Comparison of ENCODE assay signal across 15 cellular contexts in genomic region chr4:8235686-8236085, GRCh38. TPM values are rescaled to one million over a fixed set of nuclear protein-coding genes. Genes with fewer than 3 reads are reported as not detected.
DNase-seq lines count a peak whose midpoint lies in the region; ATAC-seq and TF ChIP-seq lines count a peak whose summit lies in the region.
"Had no signal": no experiment of that assay in that cellular context is flagged by ENCODE, and none has a peak within 500 bp of the region (broad histone marks: within the 10 kb centered on the region; RNA-seq: fewer than 3 reads in every experiment).

No MANE protein-coding gene starts in this region.

- no peaks in the 10 kb centered on the region for H3K9me2 ChIP-seq in MM.1S (replicated peaks; ENCODE audit: insufficient read depth, low read length)

- no peak overlapping the region for H4K8ac ChIP-seq in neuronal stem cell (ENCODE audit: low read depth, low read length)

- H3K4me3 ChIP-seq in MM.1S (ENCODE audit: low read length) (peak overlapping the region; percentile 14; the same call in 1 of the 2 replicates), neuronal stem cell (ENCODE audit: low read length in 2 of 2) (no peak overlapping the region)
- H3K4me3 ChIP-seq: GM23338 had no signal

- H3K36me3 ChIP-seq in MM.1S (replicated peaks; ENCODE audit: insufficient read depth, low read length) (no peaks in the 10 kb centered on the region), neuronal stem cell (replicated peaks in 1 of 2; ENCODE audit: control insufficient read depth in 2 of 2, insufficient read depth in 2 of 2, low read length in 2 of 2) (no peaks in the 10 kb centered on the region)

- H3K4me3 Mint-ChIP-seq in IgD-negative memory B cell, result no peak overlapping the region
- H3K4me3 Mint-ChIP-seq: CD4-positive, alpha-beta T cell; GM23338 had no signal

- H2AFZ ChIP-seq in MM.1S (ENCODE audit: low read length), result no peak overlapping the region
- H2AFZ ChIP-seq in neuronal stem cell (ENCODE audit: low read length), result no peak overlapping the region
- H2AFZ ChIP-seq: GM23338 had no signal

- WGBS in neuronal stem cell (ENCODE audit: extremely low coverage in 2 of 2, insufficient read length in 2 of 2, insufficient replicate concordance in 1 of 2), 2 donors, result no CpG with 5 or more reads among the region's 12 CpGs

- no peak overlapping the region for H2BK120ac ChIP-seq in neuronal stem cell (ENCODE audit: low read depth, low read length)

- no peaks in the 10 kb centered on the region for H4K20me1 ChIP-seq in MM.1S (ENCODE audit: insufficient read depth, low read length)

- peaks cover 1% of the 10 kb centered on the region for H3K79me1 ChIP-seq in neuronal stem cell (ENCODE audit: low read depth, low read length)

- DNase-seq in MM.1S (no peak), neuronal stem cell (ENCODE audit: low spot score) (no peak), hypothalamus (lab: John Stamatoyannopoulos, UW) (no peak)
- DNase-seq: ACHN; BE2C; Caco-2; CD4-positive, alpha-beta T cell; HCEC 1CT; IMR-90 had no signal

- H2BK15ac ChIP-seq in neuronal stem cell (ENCODE audit: low read length), result no peak overlapping the region

- H3K9me3 Mint-ChIP-seq in IgD-negative memory B cell, result no peaks in the 10 kb centered on the region
- H3K9me3 Mint-ChIP-seq: GM23338 had no signal

- TF ChIP-seq CTCF in MM.1S (IDR thresholded peaks at IDR 0.05; ENCODE audit: low read length), result no peak

- H3K4me1 ChIP-seq in MM.1S (ENCODE audit: low read length) (peaks cover 38% of the 10 kb centered on the region), neuronal stem cell (ENCODE audit: control insufficient read depth in 2 of 2, insufficient read depth in 1 of 2, low read depth in 1 of 2, low read length in 2 of 2) (peaks cover 0 to 7% of the 10 kb centered on the region in 2 donors)

- no peak overlapping the region for H4K91ac ChIP-seq in neuronal stem cell (ENCODE audit: low read depth, low read length, poor library complexity)

- H3K36me3 Mint-ChIP-seq in IgD-negative memory B cell, result peaks cover 2% of the 10 kb centered on the region

- H3K9me3 ChIP-seq in MM.1S (replicated peaks; ENCODE audit: insufficient read depth, low read length) (no peaks in the 10 kb centered on the region), neuronal stem cell (replicated peaks in 1 of 2; ENCODE audit: control insufficient read depth in 2 of 2, insufficient read depth in 1 of 2, low read depth in 1 of 2, low read length in 2 of 2) (peaks cover 0 to 5% of the 10 kb centered on the region in 2 donors)
- H3K9me3 ChIP-seq: BE2C, Caco-2 had no signal

- no peak overlapping the region for H3K23ac ChIP-seq in neuronal stem cell (ENCODE audit: low read depth, low read length, poor library complexity)

- H3K79me2 ChIP-seq in MM.1S (ENCODE audit: low read length), result no peaks in the 10 kb centered on the region

- ATAC-seq in HG03457 (IDR thresholded peaks at IDR 0.05; ENCODE audit: unreplicated experiment), result no peak
- no peak for ATAC-seq in GM18861 (IDR thresholded peaks at IDR 0.05; ENCODE audit: unreplicated experiment)
- ATAC-seq: GM23338 had no signal

- peak overlapping the region in 2 of 3 donors; percentile 3 to 50 for H3K27ac Mint-ChIP-seq in IgD-negative memory B cell
- H3K27ac Mint-ChIP-seq: CD4-positive, alpha-beta T cell; GM23338 had no signal

- peak overlapping the region; percentile 28 for H3K14ac ChIP-seq in neuronal stem cell (ENCODE audit: low read length)

- peaks cover 5 to 14% (median 7%) of the 10 kb centered on the region in 3 donors for H3K4me1 Mint-ChIP-seq in IgD-negative memory B cell
- H3K4me1 Mint-ChIP-seq: GM23338 had no signal

- H3K27me3 ChIP-seq in MM.1S (replicated peaks; ENCODE audit: insufficient read depth, low read length), result no peaks in the 10 kb centered on the region
- no peaks in the 10 kb centered on the region for H3K27me3 ChIP-seq in neuronal stem cell (ENCODE audit: control insufficient read depth in 3 of 3, insufficient read depth in 3 of 3, low read depth in 1 of 3, low read length in 3 of 3)
- H3K27me3 ChIP-seq: BE2C had no signal

- H3K4ac ChIP-seq in neuronal stem cell (ENCODE audit: low read length), result no peak overlapping the region

- H2AK5ac ChIP-seq in neuronal stem cell (ENCODE audit: low read depth, low read length), result peak overlapping the region; percentile 98

- no peak overlapping the region for H2BK12ac ChIP-seq in neuronal stem cell (ENCODE audit: low read length)

- peak overlapping the region; percentile 33 for H3K18ac ChIP-seq in neuronal stem cell (ENCODE audit: low read length)

- H3K27me3 Mint-ChIP-seq in IgD-negative memory B cell, result no peaks in the 10 kb centered on the region
- H3K27me3 Mint-ChIP-seq: CD4-positive, alpha-beta T cell had no signal

- peak overlapping the region; percentile 67 for H2BK5ac ChIP-seq in neuronal stem cell (ENCODE audit: low read length)

- peaks cover 4% of the 10 kb centered on the region; the same call in 1 of the 2 replicates for H3F3A ChIP-seq in MM.1S (ENCODE audit: insufficient read depth, low read length)

- peak overlapping the region; percentile 2; the same call in 1 of the 2 replicates for H3K4me2 ChIP-seq in MM.1S (ENCODE audit: low read depth, low read length)
- H3K4me2 ChIP-seq in neuronal stem cell (ENCODE audit: insufficient read depth, low read length, poor library complexity, severe bottlenecking), result no peak overlapping the region
- H3K4me2 ChIP-seq: GM23338 had no signal

- peak overlapping the region; percentile 36; the same call in 1 of the 2 replicates for H3K27ac ChIP-seq in MM.1S (ENCODE audit: low read length)
- no peak overlapping the region for H3K27ac ChIP-seq in neuronal stem cell (replicated peaks; ENCODE audit: low read length)
- H3K27ac ChIP-seq: C4-2B, HL-60 had no signal

- H3K9ac ChIP-seq in MM.1S (ENCODE audit: low read length) (peak overlapping the region; percentile 24; the same call in 1 of the 2 replicates), neuronal stem cell (ENCODE audit: low read depth, low read length, poor library complexity) (no peak overlapping the region)

RNA-seq across cellular contexts. Expression of gene HTRA3, which starts 33.9 kb away (rescaled TPM):
- not detected for polyA plus RNA-seq in IgD-negative memory B cell
- 2.9 TPM for polyA plus RNA-seq in neuronal stem cell (2013, experiment 1 of 2)
- 2.8 TPM for polyA plus RNA-seq in neuronal stem cell (2013, experiment 2 of 2)

RNA-seq across cellular contexts. Expression of gene SH3TC1, which starts 36.6 kb away (rescaled TPM):
- 39.8 TPM for polyA plus RNA-seq in IgD-negative memory B cell
- polyA plus RNA-seq in neuronal stem cell (2013, experiment 1 of 2), result 0.13 TPM
- polyA plus RNA-seq in neuronal stem cell (2013, experiment 2 of 2), result 0.08 TPM
- polyA plus RNA-seq: GM23338 had no signal
